ENCODE assay signal across 23 cellular contexts in the genomic region with DNA sequence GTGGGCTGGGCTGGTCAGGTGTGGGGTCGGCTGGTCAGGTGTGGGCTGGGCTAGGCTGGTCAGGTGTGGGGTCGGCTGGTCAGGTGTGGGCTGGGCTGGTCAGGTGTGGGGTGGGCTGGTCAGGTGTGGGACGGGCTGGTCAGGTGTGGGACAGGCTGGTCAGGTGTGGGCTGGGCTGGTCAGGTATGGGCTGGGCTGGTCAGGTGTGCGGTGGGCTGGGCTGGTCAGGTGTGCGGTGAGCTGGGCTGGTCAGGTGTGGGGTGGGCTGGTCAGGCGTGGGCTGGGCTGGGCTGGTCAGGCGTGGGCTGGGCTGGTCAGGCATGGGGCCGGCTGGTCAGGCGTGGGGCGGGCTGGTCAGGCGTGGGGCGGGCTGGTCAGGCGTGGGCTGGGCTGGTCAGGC.
"Had no signal": no experiment of that assay in that cellular context is flagged by ENCODE, and none has a peak within 500 bp of the region (broad histone marks: within the 10 kb centered on the region; RNA-seq: fewer than 3 reads in every experiment).

No MANE protein-coding gene starts in this region.

- H3K4me3 ChIP-seq: Peyer's patch, SJSA1 had no signal

- H3K27ac ChIP-seq: KMS-11, RWPE1, SJSA1 had no signal

- ATAC-seq: SK-N-SH treated with all-trans-retinoic acid at 6 μM for 48 hours, WTC11 had no signal

- H3K4me2 ChIP-seq: KMS-11 had no signal

- DNase-seq: activated CD4-positive, alpha-beta T cell treated with anti-CD3 and anti-CD28 coated beads for 48 hours; activated CD4-positive, alpha-beta T cell treated with anti-CD3 and anti-CD28 coated beads, Interleukin-2, amount 50 U/mL, for 4 hours; activated CD8-positive, alpha-beta memory T cell treated with anti-CD3 and anti-CD28 coated beads, Interleukin-2, amount 50 U/mL, for 48 hours; activated CD8-positive, alpha-beta T cell treated with anti-CD3 and anti-CD28 coated beads, Interleukin-2, amount 10 ng/mL, durations not matched to agents 7 days and 5 days; aorta; central memory CD4-positive, alpha-beta T cell; NCI-H1092; NCI-H1417; NCI-H1930; NCI-H2171; NCI-H226; NCI-H510A; NCI-H69; NK-92 treated with Interleukin-12 subunit alpha and Interleukin-12 subunit beta, amount 100 ng/mL, for 24 hours; OCI-M1; Peyer's patch; SHP77; SW 1271 had no signal

- H3K4me1 ChIP-seq: Peyer's patch, SJSA1 had no signal

- H3K27me3 ChIP-seq: Peyer's patch, SJSA1 had no signal

- H3K9me3 ChIP-seq: Peyer's patch, SJSA1 had no signal

- H3K36me3 ChIP-seq: Peyer's patch, SJSA1 had no signal

- H3K9ac ChIP-seq: KMS-11 had no signal
